In the genomic region with DNA sequence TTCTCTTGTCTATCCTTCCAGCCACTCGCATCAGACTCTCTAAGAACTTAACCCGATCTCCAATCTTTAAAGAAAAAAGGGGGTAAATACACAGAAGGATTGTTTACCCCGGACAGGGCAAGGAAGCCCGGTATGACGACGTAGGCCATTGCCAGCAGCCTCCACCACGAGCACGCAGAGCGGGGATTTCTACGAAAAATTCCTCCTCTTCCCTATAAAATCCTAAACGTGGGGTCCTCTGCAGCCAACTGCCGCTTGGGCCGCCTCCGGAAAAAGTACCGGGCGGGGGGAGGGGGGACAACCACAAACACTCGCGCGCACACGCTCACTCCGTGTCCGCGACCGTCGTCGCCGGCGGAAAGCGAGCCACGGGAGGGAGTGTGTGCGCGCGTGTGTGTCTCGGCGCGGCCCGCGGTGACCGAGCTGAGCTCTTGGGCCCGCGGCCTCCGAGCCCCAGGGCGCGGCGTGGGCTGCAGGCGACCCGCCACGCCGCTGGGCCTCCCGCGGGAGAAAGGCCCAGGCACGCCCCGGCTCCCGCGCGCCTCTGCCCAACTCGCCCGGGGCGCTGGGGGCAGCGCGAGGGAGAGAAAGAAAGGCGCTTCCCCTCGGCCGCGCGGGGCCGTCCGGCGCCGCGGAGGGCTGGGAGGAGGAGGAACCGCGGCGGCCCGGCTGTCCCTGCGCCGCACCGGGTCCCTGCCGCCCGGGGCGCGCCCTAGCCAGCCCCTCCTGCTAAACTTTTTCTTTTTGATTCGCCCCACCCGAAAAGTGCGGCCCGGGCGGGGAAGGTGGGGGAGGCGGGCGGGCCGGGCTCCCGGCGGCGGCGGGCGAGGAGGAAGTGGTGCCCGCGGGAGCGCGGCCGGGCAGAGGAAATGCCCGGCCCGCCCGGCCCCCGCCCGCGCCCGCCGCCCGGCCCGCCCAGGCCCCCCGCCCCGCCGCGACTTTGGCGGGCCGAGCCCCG, we compare ENCODE assay signal across 8 cellular contexts. TPM values are rescaled to one million over a fixed set of nuclear protein-coding genes. Genes with fewer than 3 reads are reported as not detected.
A peak's percentile ranks its signal among the peaks of the same experiment; 100 is the strongest.
DNase-seq lines count a peak whose midpoint lies in the region; ATAC-seq and TF ChIP-seq lines count a peak whose summit lies in the region.

No MANE protein-coding gene starts in this region.

- peak; percentile 12 to 28 for ATAC-seq in naive thymus-derived CD8-positive, alpha-beta T cell

- peak overlapping the region; percentile 93 for H3K27ac ChIP-seq in WERI-Rb-1

- CTCF ChIA-PET in Caco-2 (lab: Charles Lee), result interaction anchor here (0.5 kb wide), 1 partner anchor 259 kb away, joined by 10 read pairs; no protein-coding TSS in a partner anchor

- H3K9me3 ChIP-seq in Caco-2 (no peaks in the 10 kb centered on the region), WERI-Rb-1 (ENCODE audit: severe bottlenecking) (no peaks in the 10 kb centered on the region)

- H3K36me3 ChIP-seq in Caco-2 (ENCODE audit: control insufficient read depth, insufficient read depth, low read length), result no peaks in the 10 kb centered on the region
- H3K36me3 ChIP-seq in WERI-Rb-1, result peaks cover 9% of the 10 kb centered on the region

- peak in 1 of 2 experiments; percentile 46 for DNase-seq in Caco-2
- no peak for DNase-seq in HFFc6
- no peak for DNase-seq in WERI-Rb-1
- DNase-seq in fibroblast of pulmonary artery (ENCODE audit: low read depth), result peak; percentile 55
- DNase-seq in naive thymus-derived CD8-positive, alpha-beta T cell, result no peak
- no peak for DNase-seq in NCI-H524 treated with DMSO at 0.1 percent for 48 hours (lab: John Stamatoyannopoulos, UW)
- DNase-seq in cerebellar cortex (ENCODE audit: low spot score), result no peak
- DNase-seq in stimulated activated CD4-positive, alpha-beta T cell treated with anti-CD3 and anti-CD28 coated beads, Interleukin-12 subunit alpha, Interleukin-12 subunit beta, amount 100 ng/mL, for 4 hours, result no peak

- no TSS peak for BruUV-seq in Caco-2 (replicated peaks; lab: Mats Ljungman, UMichigan)

- POLR2A ChIA-PET in Caco-2 (lab: Charles Lee), result no interaction called here
- POLR2A ChIA-PET in naive thymus-derived CD8-positive, alpha-beta T cell (lab: Charles Lee), result no interaction called here

- H3K4me1 ChIP-seq in Caco-2, result peaks cover 27% of the 10 kb centered on the region

- H3K27me3 Mint-ChIP-seq in Caco-2 (ENCODE audit: insufficient read depth, unreplicated experiment) (no peaks in the 10 kb centered on the region), HFFc6 (ENCODE audit: insufficient read depth) (peaks cover 5% of the 10 kb centered on the region; the same call in 1 of the 2 replicates)
- H3K27me3 Mint-ChIP-seq in naive thymus-derived CD8-positive, alpha-beta T cell, result peaks cover 34 to 60% (median 50%) of the 10 kb centered on the region in 5 donors

- TF ChIP-seq CTCF in Caco-2 (IDR thresholded peaks at IDR 0.05; ENCODE audit: insufficient read depth in 1 of 2, low read depth in 1 of 2, low read length in 1 of 2, severe bottlenecking in 1 of 2, unreplicated experiment in 1 of 2) (no peak), HFFc6 (IDR thresholded peaks at IDR 0.05) (peak; percentile 27; the same call in 1 of the 2 replicates), WERI-Rb-1 (IDR thresholded peaks at IDR 0.05; ENCODE audit: low read depth, low read length) (no peak), fibroblast of pulmonary artery (IDR thresholded peaks at IDR 0.05; ENCODE audit: low read length, missing control alignments) (no peak)

- no peaks in the 10 kb centered on the region for H3K9me3 Mint-ChIP-seq in Caco-2 (ENCODE audit: unreplicated experiment)
- no peaks in the 10 kb centered on the region for H3K9me3 Mint-ChIP-seq in HFFc6
- H3K9me3 Mint-ChIP-seq in naive thymus-derived CD8-positive, alpha-beta T cell, result peaks cover 0 to 8% (median 0%) of the 10 kb centered on the region in 9 donors

- intact Hi-C loops in Caco-2 (cut with micrococcal nuclease; ENCODE audit: unreplicated experiment), result no loop called here

- H3K27ac Mint-ChIP-seq in Caco-2 (ENCODE audit: unreplicated experiment) (peak overlapping the region; percentile 79), HFFc6 (peak overlapping the region; percentile 88)
- H3K27ac Mint-ChIP-seq in naive thymus-derived CD8-positive, alpha-beta T cell, result peak overlapping the region in 1 of 10 donors; percentile 21

- H3K4me3 ChIP-seq in Caco-2 (ENCODE audit: low read depth, low read length) (peak overlapping the region; percentile 88), WERI-Rb-1 (ENCODE audit: low read depth, low read length) (peak overlapping the region; percentile 70), fibroblast of pulmonary artery (replicated peaks; ENCODE audit: low read depth, low read length) (peak overlapping the region; percentile 74)

- H3K4me3 Mint-ChIP-seq in Caco-2 (ENCODE audit: unreplicated experiment) (peak overlapping the region; percentile 86), HFFc6 (peak overlapping the region; percentile 97)
- H3K4me3 Mint-ChIP-seq in naive thymus-derived CD8-positive, alpha-beta T cell, result peak overlapping the region; percentile 61 to 89 (median 81)

- peaks cover 38% of the 10 kb centered on the region for H3K4me1 Mint-ChIP-seq in Caco-2 (ENCODE audit: low read depth, unreplicated experiment)
- peaks cover 41% of the 10 kb centered on the region for H3K4me1 Mint-ChIP-seq in HFFc6 (ENCODE audit: low read depth)
- peaks cover 0 to 46% (median 3%) of the 10 kb centered on the region in 4 donors for H3K4me1 Mint-ChIP-seq in naive thymus-derived CD8-positive, alpha-beta T cell

- H3K36me3 Mint-ChIP-seq in Caco-2 (ENCODE audit: insufficient read depth, unreplicated experiment), result peaks cover 28% of the 10 kb centered on the region
- no peaks in the 10 kb centered on the region; the same call in 1 of the 2 replicates for H3K36me3 Mint-ChIP-seq in HFFc6 (ENCODE audit: low read depth)
- H3K36me3 Mint-ChIP-seq in naive thymus-derived CD8-positive, alpha-beta T cell, result peaks cover 0 to 4% (median 3%) of the 10 kb centered on the region in 3 donors

- H3K27me3 ChIP-seq in Caco-2 (replicated peaks; ENCODE audit: control insufficient read depth, insufficient read depth, low read length), result no peaks in the 10 kb centered on the region
- H3K27me3 ChIP-seq in WERI-Rb-1 (ENCODE audit: insufficient read depth, low read depth, severe bottlenecking), result no peaks in the 10 kb centered on the region

RNA-seq across cellular contexts. Expression of a gene that starts 1.6 kb away (rescaled TPM):
- 97.2 and 99.6 TPM in 2 replicates for total RNA-seq in Caco-2 (2022)
- total RNA-seq in HFFc6 (2021; fragmentation: NEBNext Ultra II Directional; extraction: Animal tissue kit (Norgen Biotek cat#: 25700)), result 10 to 100 TPM; 70.6 to 86.9 (median 78.8) TPM
- total RNA-seq in naive thymus-derived CD8-positive, alpha-beta T cell, result under 1 TPM; 0.33 to 0.99 TPM
- polyA plus RNA-seq in naive thymus-derived CD8-positive, alpha-beta T cell, result 1 to 10 TPM in 1 of 3 donors, under 1 TPM in 2; 0.05 to 3.1 (median 0.42) TPM

Comparison
In these comparisons a context has a peak if more than half of its experiments do, and no peak if none do; other contexts are left out.
1. RNA of a gene that starts 1.6 kb away (total RNA-seq): 97.2 to 99.6 TPM in Caco-2 and 70.6 to 86.9 TPM in HFFc6; 0.33 to 0.99 TPM in naive thymus-derived CD8-positive, alpha-beta T cell; every median in the first group is over 10 times any median in the second.
2. Peak in every context shown above with its lines, with median percentiles within 50 percentile points of each other: H3K4me3 ChIP-seq and H3K4me3 Mint-ChIP-seq.